ENCODE assay signal across 26 cellular contexts in the genomic region with DNA sequence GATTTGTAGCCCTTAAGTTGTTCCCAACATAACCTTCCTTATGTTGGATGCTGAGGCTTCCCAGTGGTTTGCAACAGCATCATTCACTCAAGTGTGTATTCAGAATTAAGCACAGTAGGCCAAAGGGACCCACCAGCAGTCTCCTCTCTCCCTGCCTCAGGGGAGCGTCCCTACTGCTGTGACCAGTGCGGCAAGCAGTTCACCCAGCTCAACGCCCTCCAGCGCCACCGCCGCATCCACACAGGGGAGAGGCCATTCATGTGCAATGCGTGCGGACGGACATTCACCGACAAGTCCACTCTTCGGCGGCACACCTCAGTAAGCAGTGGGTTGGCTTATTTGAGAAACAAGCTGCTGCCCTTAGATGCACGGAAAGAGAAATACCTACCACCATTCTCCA.
"Had no signal": no experiment of that assay in that cellular context is flagged by ENCODE, and none has a peak within 500 bp of the region (broad histone marks: within the 10 kb centered on the region; RNA-seq: fewer than 3 reads in every experiment).

No MANE protein-coding gene starts in this region.

- H3K27ac Mint-ChIP-seq: activated CD4-positive, alpha-beta memory T cell treated with anti-CD3 and anti-CD28 coated beads, Interleukin-2, amount 10 ng/mL, durations not matched to agents 7 days and 5 days; activated CD4-positive, alpha-beta T cell treated with anti-CD3 and anti-CD28 coated beads, Interleukin-2, amount 10 ng/mL, durations not matched to agents 24 days and 14 days; activated naive CD4-positive, alpha-beta T cell treated with anti-CD3 and anti-CD28 coated beads, Interleukin-2, amount 50 U/mL, for 24 hours; activated T-helper 1 cell treated with anti-CD3 and anti-CD28 coated beads, Interleukin-12 subunit alpha, Interleukin-12 subunit beta, Interleukin-2, Interleukin-4 antibody, amounts not matched to agents 30 ng/mL and 10 ng/mL and 1 ng/mL, durations not matched to agents 14 hours and 24 hours and 36 hours; T-helper 2 cell treated with Interferon-gamma antibody and Interleukin-4, amounts not matched to agents 5 μg/mL and 100 μg/mL, for 36 hours had no signal

- H3K27ac ChIP-seq: adrenal gland, ascending aorta, esophagus squamous epithelium, left ventricle myocardium inferior, tibial artery, VCaP had no signal

- H3K27me3 Mint-ChIP-seq: activated CD4-positive, alpha-beta memory T cell treated with anti-CD3 and anti-CD28 coated beads, Interleukin-2, amount 10 ng/mL, durations not matched to agents 7 days and 5 days; activated CD4-positive, alpha-beta T cell treated with anti-CD3 and anti-CD28 coated beads, Interleukin-2, amount 10 ng/mL, durations not matched to agents 24 days and 14 days; activated naive CD4-positive, alpha-beta T cell treated with anti-CD3 and anti-CD28 coated beads, Interleukin-2, amount 50 U/mL, for 24 hours had no signal

- ATAC-seq: activated CD4-positive, CD25-positive, alpha-beta regulatory T cell treated with anti-CD3 and anti-CD28 coated beads, Interleukin-2, amount 50 U/mL, for 24 hours; gastrocnemius medialis; sciatic nerve; stimulated activated naive CD8-positive, alpha-beta T cell treated with anti-CD3 and anti-CD28 coated beads, Interleukin-15, Interleukin-2, amounts not matched to agents 100 U/mL and 50 U/mL, for 24 hours had no signal

- H3K27me3 ChIP-seq: adrenal gland, ascending aorta, esophagus squamous epithelium, gastrocnemius medialis, tibial artery had no signal

- H3K4me2 ChIP-seq: smooth muscle cell had no signal

- H3K4me3 Mint-ChIP-seq: activated CD4-positive, alpha-beta memory T cell treated with anti-CD3 and anti-CD28 coated beads, Interleukin-2, amount 10 ng/mL, durations not matched to agents 7 days and 5 days; activated CD4-positive, alpha-beta T cell treated with anti-CD3 and anti-CD28 coated beads, Interleukin-2, amount 10 ng/mL, durations not matched to agents 24 days and 14 days; activated naive CD4-positive, alpha-beta T cell treated with anti-CD3 and anti-CD28 coated beads, Interleukin-2, amount 50 U/mL, for 24 hours; activated T-helper 1 cell treated with anti-CD3 and anti-CD28 coated beads, Interleukin-12 subunit alpha, Interleukin-12 subunit beta, Interleukin-2, Interleukin-4 antibody, amounts not matched to agents 30 ng/mL and 10 ng/mL and 1 ng/mL, durations not matched to agents 14 hours and 24 hours and 36 hours; nephron; T-helper 2 cell treated with Interferon-gamma antibody and Interleukin-4, amounts not matched to agents 5 μg/mL and 100 μg/mL, for 36 hours had no signal

- H3K4me3 ChIP-seq: adrenal gland, ascending aorta, esophagus squamous epithelium, gastrocnemius medialis, left ventricle myocardium inferior, smooth muscle cell, tibial artery had no signal

- DNase-seq: activated CD4-positive, alpha-beta memory T cell treated with anti-CD3 and anti-CD28 coated beads, Interleukin-2, amount 10 ng/mL, durations not matched to agents 7 days and 5 days; activated CD4-positive, alpha-beta T cell treated with anti-CD3 and anti-CD28 coated beads, Interleukin-2, amount 10 ng/mL, durations not matched to agents 24 days and 14 days; activated gamma-delta T cell treated with Interleukin-2 at 50 U/mL for 16 hours; central memory CD4-positive, alpha-beta T cell; dermis blood vessel endothelial cell; esophagus squamous epithelium; gastrocnemius medialis; hippocampal formation; kidney glomerular epithelial cell; left ventricle myocardium inferior; midbrain; posterior cingulate gyrus; stimulated activated CD4-positive, alpha-beta T cell treated with anti-CD3 and anti-CD28 coated beads, Interleukin-2, amount 100 ng/mL, for 48 hours; stimulated activated naive CD8-positive, alpha-beta T cell treated with anti-CD3 and anti-CD28 coated beads, Interleukin-15, Interleukin-2, amounts not matched to agents 100 U/mL and 50 U/mL, for 24 hours; tibial artery had no signal

- FAIRE-seq: urothelium cell line had no signal

- H3K9me3 Mint-ChIP-seq: activated CD4-positive, alpha-beta memory T cell treated with anti-CD3 and anti-CD28 coated beads, Interleukin-2, amount 10 ng/mL, durations not matched to agents 7 days and 5 days; activated CD4-positive, alpha-beta T cell treated with anti-CD3 and anti-CD28 coated beads, Interleukin-2, amount 10 ng/mL, durations not matched to agents 24 days and 14 days; activated naive CD4-positive, alpha-beta T cell treated with anti-CD3 and anti-CD28 coated beads, Interleukin-2, amount 50 U/mL, for 24 hours; activated T-helper 1 cell treated with anti-CD3 and anti-CD28 coated beads, Interleukin-12 subunit alpha, Interleukin-12 subunit beta, Interleukin-2, Interleukin-4 antibody, amounts not matched to agents 30 ng/mL and 10 ng/mL and 1 ng/mL, durations not matched to agents 14 hours and 24 hours and 36 hours; nephron; T-helper 2 cell treated with Interferon-gamma antibody and Interleukin-4, amounts not matched to agents 5 μg/mL and 100 μg/mL, for 36 hours had no signal

- H3K9me3 ChIP-seq: adrenal gland, ascending aorta, esophagus squamous epithelium, gastrocnemius medialis, left ventricle myocardium inferior, tibial artery had no signal
